Comparison of ENCODE assay signal across 13 cellular contexts in genomic region chr1:31702836-31703404, GRCh38. TPM values are rescaled to one million over a fixed set of nuclear protein-coding genes. Genes with fewer than 3 reads are reported as not detected.
DNase-seq lines count a peak whose midpoint lies in the region; ATAC-seq and TF ChIP-seq lines count a peak whose summit lies in the region.
"Had no signal": no experiment of that assay in that cellular context is flagged by ENCODE, and none has a peak within 500 bp of the region (broad histone marks: within the 10 kb centered on the region; RNA-seq: fewer than 3 reads in every experiment).

No MANE protein-coding gene starts in this region.

- no peak for ATAC-seq in HG02759 (IDR thresholded peaks at IDR 0.05; ENCODE audit: unreplicated experiment)
- no peak for ATAC-seq in GM21717 (IDR thresholded peaks at IDR 0.05; ENCODE audit: unreplicated experiment)
- no peak for ATAC-seq in GM19324 (IDR thresholded peaks at IDR 0.05; ENCODE audit: low FRiP score, unreplicated experiment)
- ATAC-seq in activated T-helper 17 cell treated with anti-CD3 and anti-CD28 coated beads, Interleukin-2, amount 50 U/mL, for 72 hours (replicated peaks): no peak

- peak overlapping the region; percentile 47 to 65 for H3K4me3 ChIP-seq in ascending aorta
- H3K4me3 ChIP-seq in fibroblast of pulmonary artery (replicated peaks; ENCODE audit: low read depth, low read length): peak overlapping the region; percentile 62
- peak overlapping the region; percentile 65 for H3K4me3 ChIP-seq in skeletal muscle cell (ENCODE audit: low read depth, low read length)

- no peaks in the 10 kb centered on the region for H3K9me3 ChIP-seq in ascending aorta

- peaks cover 15 to 17% of the 10 kb centered on the region in 2 donors for H3K36me3 ChIP-seq in ascending aorta
- H3K36me3 ChIP-seq: cardiac muscle cell had no signal

- H3K27ac Mint-ChIP-seq in activated T-helper 17 cell treated with anti-CD3 and anti-CD28 coated beads, Interleukin-2, amount 50 U/mL, for 72 hours: no peak overlapping the region

- peaks cover 6% of the 10 kb centered on the region for H3K27me3 Mint-ChIP-seq in activated T-helper 17 cell treated with anti-CD3 and anti-CD28 coated beads, Interleukin-2, amount 50 U/mL, for 72 hours

- DNase-seq in EH (ENCODE audit: low read depth) (peak; percentile 46), ascending aorta (ENCODE audit: low spot score in 2 of 2) (no peak), fibroblast of pulmonary artery (ENCODE audit: low read depth) (no peak), skeletal muscle cell (ENCODE audit: low read depth) (no peak)
- DNase-seq: CD4-positive, CD25-positive, alpha-beta regulatory T cell; NCI-H1105 treated with DMSO at 0.1 percent for 48 hours; stimulated activated CD4-positive, alpha-beta T cell treated with anti-CD3 and anti-CD28 coated beads, Interleukin-4, amount 100 ng/mL, for 1 hour; T-helper 1 cell had no signal

- peaks cover 8 to 63% of the 10 kb centered on the region in 2 donors for H3K4me1 ChIP-seq in ascending aorta

- no peaks in the 10 kb centered on the region for H3K9me3 Mint-ChIP-seq in activated T-helper 17 cell treated with anti-CD3 and anti-CD28 coated beads, Interleukin-2, amount 50 U/mL, for 72 hours
- H3K9me3 Mint-ChIP-seq: CD4-positive, CD25-positive, alpha-beta regulatory T cell had no signal

- no peaks in the 10 kb centered on the region for H3K27me3 ChIP-seq in ascending aorta
- H3K27me3 ChIP-seq: cardiac muscle cell had no signal

- no peak for TF ChIP-seq CTCF in ascending aorta (IDR thresholded peaks at IDR 0.05)
- no peak for TF ChIP-seq CTCF in fibroblast of pulmonary artery (IDR thresholded peaks at IDR 0.05; ENCODE audit: low read length, missing control alignments)

- H3K27ac ChIP-seq in ascending aorta: peak overlapping the region; percentile 90 to 94
- H3K27ac ChIP-seq: cardiac muscle cell had no signal

- no peak overlapping the region for H3K4me3 Mint-ChIP-seq in activated T-helper 17 cell treated with anti-CD3 and anti-CD28 coated beads, Interleukin-2, amount 50 U/mL, for 72 hours
- H3K4me3 Mint-ChIP-seq: CD4-positive, CD25-positive, alpha-beta regulatory T cell had no signal

- intact Hi-C loops in ascending aorta (cut with DNase I): loop anchor here (1.0 kb wide), 1 partner anchor 118 kb away; no protein-coding TSS in a partner anchor

- peaks cover 29% of the 10 kb centered on the region for H3K4me1 Mint-ChIP-seq in activated T-helper 17 cell treated with anti-CD3 and anti-CD28 coated beads, Interleukin-2, amount 50 U/mL, for 72 hours

- H3K36me3 Mint-ChIP-seq in activated T-helper 17 cell treated with anti-CD3 and anti-CD28 coated beads, Interleukin-2, amount 50 U/mL, for 72 hours (ENCODE audit: low read depth): no peaks in the 10 kb centered on the region
- H3K36me3 Mint-ChIP-seq: CD4-positive, CD25-positive, alpha-beta regulatory T cell had no signal

RNA-seq across cellular contexts. Expression of gene COL16A1, which starts 0.9 kb away (rescaled TPM):
- total RNA-seq in ascending aorta: 339 TPM
- total RNA-seq in activated T-helper 17 cell treated with anti-CD3 and anti-CD28 coated beads, Interleukin-2, amount 50 U/mL, for 72 hours: not detected
- total RNA-seq: CD4-positive, CD25-positive, alpha-beta regulatory T cell had no signal

RNA-seq across cellular contexts. Expression of gene PEF1, which starts 58.2 kb away (rescaled TPM):
- 340 TPM for total RNA-seq in ascending aorta
- total RNA-seq in activated T-helper 17 cell treated with anti-CD3 and anti-CD28 coated beads, Interleukin-2, amount 50 U/mL, for 72 hours: 10 to 100 TPM; 32.7 to 51.5 TPM

Comparison
In these comparisons a context has a peak if more than half of its experiments do, and no peak if none do; other contexts are left out.
1. RNA of gene COL16A1, which starts 0.9 kb away (total RNA-seq): 339 TPM in ascending aorta (single experiment); not detected in activated T-helper 17 cell treated with anti-CD3 and anti-CD28 coated beads, Interleukin-2, amount 50 U/mL, for 72 hours; every median in the first group is over 100 times any median in the second.
2. Peak in every context shown above with its lines, with median percentiles within 50 percentile points of each other: H3K4me3 ChIP-seq.